1 cellular context compared by ENCODE assay signal in genomic region chr19:952680-953500, GRCh38.
TF ChIP-seq lines count a peak whose summit lies in the region.

No MANE protein-coding gene starts in this region.

TF ChIP-seq in HepG2, 621 proteins besides CTCF, POLR2A, EP300 and RAD21 (continued from another document and continues in another):
- peak; percentile 100 for TF ChIP-seq HIC2 (CRISPR knock-in tag; IDR thresholded peaks at IDR 0.05; ENCODE audit: low read depth)
- no peak for TF ChIP-seq HCFC1 (IDR thresholded peaks at IDR 0.05; ENCODE audit: low read depth, low read length)
- no peak for TF ChIP-seq FLYWCH1 (CRISPR knock-in tag; IDR thresholded peaks at IDR 0.05)
- no peak; the same call in 1 of the 2 replicates for TF ChIP-seq ZNF546 (CRISPR knock-in tag; conservative IDR thresholded peaks at IDR 0.05)
- TF ChIP-seq, protein P1, sequence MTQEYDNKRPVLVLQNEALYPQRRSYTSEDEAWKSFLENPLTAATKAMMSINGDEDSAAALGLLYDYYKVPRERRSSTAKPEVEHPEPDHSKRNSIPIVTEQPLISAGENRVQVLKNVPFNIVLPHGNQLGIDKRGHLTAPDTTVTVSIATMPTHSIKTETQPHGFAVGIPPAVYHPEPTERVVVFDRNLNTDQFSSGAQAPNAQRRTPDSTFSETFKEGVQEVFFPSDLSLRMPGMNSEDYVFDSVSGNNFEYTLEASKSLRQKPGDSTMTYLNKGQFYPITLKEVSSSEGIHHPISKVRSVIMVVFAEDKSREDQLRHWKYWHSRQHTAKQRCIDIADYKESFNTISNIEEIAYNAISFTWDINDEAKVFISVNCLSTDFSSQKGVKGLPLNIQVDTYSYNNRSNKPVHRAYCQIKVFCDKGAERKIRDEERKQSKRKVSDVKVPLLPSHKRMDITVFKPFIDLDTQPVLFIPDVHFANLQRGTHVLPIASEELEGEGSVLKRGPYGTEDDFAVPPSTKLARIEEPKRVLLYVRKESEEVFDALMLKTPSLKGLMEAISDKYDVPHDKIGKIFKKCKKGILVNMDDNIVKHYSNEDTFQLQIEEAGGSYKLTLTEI (CRISPR knock-in tag; conservative IDR thresholded peaks at IDR 0.05), result no peak
- TF ChIP-seq, protein P2, sequence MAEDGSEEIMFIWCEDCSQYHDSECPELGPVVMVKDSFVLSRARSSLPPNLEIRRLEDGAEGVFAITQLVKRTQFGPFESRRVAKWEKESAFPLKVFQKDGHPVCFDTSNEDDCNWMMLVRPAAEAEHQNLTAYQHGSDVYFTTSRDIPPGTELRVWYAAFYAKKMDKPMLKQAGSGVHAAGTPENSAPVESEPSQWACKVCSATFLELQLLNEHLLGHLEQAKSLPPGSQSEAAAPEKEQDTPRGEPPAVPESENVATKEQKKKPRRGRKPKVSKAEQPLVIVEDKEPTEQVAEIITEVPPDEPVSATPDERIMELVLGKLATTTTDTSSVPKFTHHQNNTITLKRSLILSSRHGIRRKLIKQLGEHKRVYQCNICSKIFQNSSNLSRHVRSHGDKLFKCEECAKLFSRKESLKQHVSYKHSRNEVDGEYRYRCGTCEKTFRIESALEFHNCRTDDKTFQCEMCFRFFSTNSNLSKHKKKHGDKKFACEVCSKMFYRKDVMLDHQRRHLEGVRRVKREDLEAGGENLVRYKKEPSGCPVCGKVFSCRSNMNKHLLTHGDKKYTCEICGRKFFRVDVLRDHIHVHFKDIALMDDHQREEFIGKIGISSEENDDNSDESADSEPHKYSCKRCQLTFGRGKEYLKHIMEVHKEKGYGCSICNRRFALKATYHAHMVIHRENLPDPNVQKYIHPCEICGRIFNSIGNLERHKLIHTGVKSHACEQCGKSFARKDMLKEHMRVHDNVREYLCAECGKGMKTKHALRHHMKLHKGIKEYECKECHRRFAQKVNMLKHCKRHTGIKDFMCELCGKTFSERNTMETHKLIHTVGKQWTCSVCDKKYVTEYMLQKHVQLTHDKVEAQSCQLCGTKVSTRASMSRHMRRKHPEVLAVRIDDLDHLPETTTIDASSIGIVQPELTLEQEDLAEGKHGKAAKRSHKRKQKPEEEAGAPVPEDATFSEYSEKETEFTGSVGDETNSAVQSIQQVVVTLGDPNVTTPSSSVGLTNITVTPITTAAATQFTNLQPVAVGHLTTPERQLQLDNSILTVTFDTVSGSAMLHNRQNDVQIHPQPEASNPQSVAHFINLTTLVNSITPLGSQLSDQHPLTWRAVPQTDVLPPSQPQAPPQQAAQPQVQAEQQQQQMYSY (CRISPR knock-in tag; IDR thresholded peaks at IDR 0.05), result no peak
- TF ChIP-seq ZBTB44 (CRISPR knock-in tag; IDR thresholded peaks at IDR 0.05), result no peak
- TF ChIP-seq E2F5 (CRISPR knock-in tag; conservative IDR thresholded peaks at IDR 0.05), result no peak
- TF ChIP-seq HNF4A (CRISPR knock-in tag; IDR thresholded peaks at IDR 0.05), result peak; percentile 100
- TF ChIP-seq, protein P3, sequence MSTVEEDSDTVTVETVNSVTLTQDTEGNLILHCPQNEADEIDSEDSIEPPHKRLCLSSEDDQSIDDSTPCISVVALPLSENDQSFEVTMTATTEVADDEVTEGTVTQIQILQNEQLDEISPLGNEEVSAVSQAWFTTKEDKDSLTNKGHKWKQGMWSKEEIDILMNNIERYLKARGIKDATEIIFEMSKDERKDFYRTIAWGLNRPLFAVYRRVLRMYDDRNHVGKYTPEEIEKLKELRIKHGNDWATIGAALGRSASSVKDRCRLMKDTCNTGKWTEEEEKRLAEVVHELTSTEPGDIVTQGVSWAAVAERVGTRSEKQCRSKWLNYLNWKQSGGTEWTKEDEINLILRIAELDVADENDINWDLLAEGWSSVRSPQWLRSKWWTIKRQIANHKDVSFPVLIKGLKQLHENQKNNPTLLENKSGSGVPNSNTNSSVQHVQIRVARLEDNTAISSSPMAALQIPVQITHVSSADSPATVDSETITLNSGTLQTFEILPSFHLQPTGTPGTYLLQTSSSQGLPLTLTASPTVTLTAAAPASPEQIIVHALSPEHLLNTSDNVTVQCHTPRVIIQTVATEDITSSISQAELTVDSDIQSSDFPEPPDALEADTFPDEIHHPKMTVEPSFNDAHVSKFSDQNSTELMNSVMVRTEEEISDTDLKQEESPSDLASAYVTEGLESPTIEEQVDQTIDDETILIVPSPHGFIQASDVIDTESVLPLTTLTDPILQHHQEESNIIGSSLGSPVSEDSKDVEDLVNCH (CRISPR knock-in tag; IDR thresholded peaks at IDR 0.05), result no peak
- peak; percentile 93 for TF ChIP-seq FOXJ3 (CRISPR knock-in tag; IDR thresholded peaks at IDR 0.05; ENCODE audit: borderline replicate concordance)
- TF ChIP-seq ZNF766 (CRISPR knock-in tag; IDR thresholded peaks at IDR 0.05; ENCODE audit: borderline replicate concordance), result 0 out of 2 replicates have a peak, but pooled peaks have one; percentile 84
- TF ChIP-seq FIP1L1 (IDR thresholded peaks at IDR 0.05; ENCODE audit: borderline replicate concordance, insufficient read depth, low read depth, low read length), result peak; percentile 19; the same call in 1 of the 2 replicates
- TF ChIP-seq GMEB1 (CRISPR knock-in tag; IDR thresholded peaks at IDR 0.05; ENCODE audit: borderline replicate concordance), result 0 out of 2 replicates have a peak, but pooled peaks have one; percentile 38
- peak; percentile 77 for TF ChIP-seq POGZ (CRISPR knock-in tag; IDR thresholded peaks at IDR 0.05)
- no peak for TF ChIP-seq ZNF12 (CRISPR knock-in tag; IDR thresholded peaks at IDR 0.05)
- TF ChIP-seq, protein P4, sequence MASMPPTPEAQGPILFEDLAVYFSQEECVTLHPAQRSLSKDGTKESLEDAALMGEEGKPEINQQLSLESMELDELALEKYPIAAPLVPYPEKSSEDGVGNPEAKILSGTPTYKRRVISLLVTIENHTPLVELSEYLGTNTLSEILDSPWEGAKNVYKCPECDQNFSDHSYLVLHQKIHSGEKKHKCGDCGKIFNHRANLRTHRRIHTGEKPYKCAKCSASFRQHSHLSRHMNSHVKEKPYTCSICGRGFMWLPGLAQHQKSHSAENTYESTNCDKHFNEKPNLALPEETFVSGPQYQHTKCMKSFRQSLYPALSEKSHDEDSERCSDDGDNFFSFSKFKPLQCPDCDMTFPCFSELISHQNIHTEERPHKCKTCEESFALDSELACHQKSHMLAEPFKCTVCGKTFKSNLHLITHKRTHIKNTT (CRISPR knock-in tag; IDR thresholded peaks at IDR 0.05), result no peak
- TF ChIP-seq ZNF530 (CRISPR knock-in tag; IDR thresholded peaks at IDR 0.05; ENCODE audit: low read depth), result no peak
- no peak for TF ChIP-seq EEA1 (CRISPR knock-in tag; IDR thresholded peaks at IDR 0.05; ENCODE audit: borderline replicate concordance)
- TF ChIP-seq DBP (CRISPR knock-in tag; IDR thresholded peaks at IDR 0.05; ENCODE audit: not compliant biosample characterization), result no peak
- TF ChIP-seq SSRP1 (CRISPR knock-in tag; IDR thresholded peaks at IDR 0.05), result no peak
- TF ChIP-seq CEBPZ (IDR thresholded peaks at IDR 0.05; ENCODE audit: low read length), result no peak
- TF ChIP-seq ELF3 (CRISPR knock-in tag; IDR thresholded peaks at IDR 0.05), result peak; percentile 70
- TF ChIP-seq BRCA1 (CRISPR knock-in tag; IDR thresholded peaks at IDR 0.05), result no peak
- peak; percentile 35; the same call in 1 of the 3 replicates for TF ChIP-seq MXI1 (IDR thresholded peaks at IDR 0.05; ENCODE audit: borderline replicate concordance, low read depth, low read length)
- TF ChIP-seq ISL2 (CRISPR knock-in tag; IDR thresholded peaks at IDR 0.05), result peak; percentile 87
- TF ChIP-seq ZFY (CRISPR knock-in tag; IDR thresholded peaks at IDR 0.05), result peak; percentile 69
- no peak for TF ChIP-seq ZFAT (CRISPR knock-in tag; conservative IDR thresholded peaks at IDR 0.05)
- peak; percentile 69; the same call in 1 of the 2 replicates for TF ChIP-seq THAP9 (CRISPR knock-in tag; IDR thresholded peaks at IDR 0.05; ENCODE audit: borderline replicate concordance)
- TF ChIP-seq EHMT2 (IDR thresholded peaks at IDR 0.05; ENCODE audit: borderline replicate concordance, low read depth, low read length), result no peak
- no peak for TF ChIP-seq ZNF777 (CRISPR knock-in tag; IDR thresholded peaks at IDR 0.05)
- 0 out of 2 replicates have a peak, but pooled peaks have one; percentile 41 for TF ChIP-seq MZF1 (CRISPR knock-in tag; IDR thresholded peaks at IDR 0.05; ENCODE audit: borderline replicate concordance)
